ENCODE assay signal across 11 cellular contexts in the genomic region with DNA sequence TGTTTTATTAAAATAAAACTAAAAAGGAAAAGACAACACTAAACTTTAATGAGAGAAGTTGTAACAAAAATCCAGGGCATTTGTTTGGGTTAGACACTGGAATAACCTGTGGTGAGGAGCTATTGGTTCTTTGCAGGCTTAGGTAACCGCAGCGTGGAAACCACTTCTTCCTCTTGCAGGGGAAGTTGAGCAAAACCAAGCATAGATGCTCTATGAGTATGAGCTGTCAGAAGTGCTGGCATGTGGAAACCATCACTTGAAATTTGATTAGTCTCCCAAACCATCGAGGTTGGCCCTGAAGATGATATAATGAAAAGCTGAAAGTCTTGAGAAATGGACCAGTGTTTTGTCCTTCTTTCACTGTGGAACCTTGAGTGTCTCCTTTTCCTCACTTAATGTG.
DNase-seq lines count a peak whose midpoint lies in the region; ATAC-seq and TF ChIP-seq lines count a peak whose summit lies in the region.
"Had no signal": no experiment of that assay in that cellular context is flagged by ENCODE, and none has a peak within 500 bp of the region (broad histone marks: within the 10 kb centered on the region; RNA-seq: fewer than 3 reads in every experiment).

No MANE protein-coding gene starts in this region.

- POLR2A ChIA-PET in WTC11 (lab: Charles Lee) = no interaction called here

- TF ChIP-seq CTCF in WTC11 (IDR thresholded peaks at IDR 0.05) = no peak
- no peak for TF ChIP-seq CTCF in endodermal cell (conservative IDR thresholded peaks at IDR 0.05)

- no peak overlapping the region for H3K27ac ChIP-seq in endodermal cell (ENCODE audit: low read depth, low read length)
- H3K27ac ChIP-seq: right lobe of liver had no signal

- ATAC-seq in HG02885 (IDR thresholded peaks at IDR 0.05; ENCODE audit: poor library complexity, unreplicated experiment) = peak; percentile 77
- ATAC-seq in T-helper 17 cell = peak; percentile 52
- no peak for ATAC-seq in WTC11
- no peak for ATAC-seq in HG03439 (IDR thresholded peaks at IDR 0.05; ENCODE audit: unreplicated experiment)
- ATAC-seq: HCT116, right lobe of liver had no signal

- H3K27me3 Mint-ChIP-seq in T-helper 17 cell (no peaks in the 10 kb centered on the region), WTC11 (ENCODE audit: low read depth) (no peaks in the 10 kb centered on the region), endodermal cell (ENCODE audit: insufficient read depth) (no peaks in the 10 kb centered on the region)
- H3K27me3 Mint-ChIP-seq: memory B cell had no signal

- H3K36me3 Mint-ChIP-seq in T-helper 17 cell (ENCODE audit: low read depth) (no peaks in the 10 kb centered on the region), WTC11 (no peaks in the 10 kb centered on the region), endodermal cell (ENCODE audit: low read depth) (no peaks in the 10 kb centered on the region)
- H3K36me3 Mint-ChIP-seq: memory B cell had no signal

- no peak overlapping the region for H3K9ac ChIP-seq in endodermal cell (ENCODE audit: extremely low read depth, low read length, poor library complexity, severe bottlenecking)

- no peak overlapping the region for H3K4me3 ChIP-seq in endodermal cell (ENCODE audit: low read length)
- H3K4me3 ChIP-seq: right lobe of liver had no signal

- H3K4me1 Mint-ChIP-seq in T-helper 17 cell = no peaks in the 10 kb centered on the region
- H3K4me1 Mint-ChIP-seq in WTC11 = peaks cover 25% of the 10 kb centered on the region
- H3K4me1 Mint-ChIP-seq in endodermal cell = peaks cover 8% of the 10 kb centered on the region
- H3K4me1 Mint-ChIP-seq: memory B cell had no signal

- H3K4me3 Mint-ChIP-seq in T-helper 17 cell (no peak overlapping the region), WTC11 (no peak overlapping the region), endodermal cell (no peak overlapping the region)
- H3K4me3 Mint-ChIP-seq: memory B cell had no signal

- CTCF ChIA-PET in WTC11 (lab: Charles Lee) = no interaction called here

- H3K9me3 Mint-ChIP-seq in WTC11 (no peaks in the 10 kb centered on the region), endodermal cell (no peaks in the 10 kb centered on the region)

- H3K27ac Mint-ChIP-seq in T-helper 17 cell = no peak overlapping the region
- no peak overlapping the region for H3K27ac Mint-ChIP-seq in WTC11
- H3K27ac Mint-ChIP-seq in endodermal cell = no peak overlapping the region
- H3K27ac Mint-ChIP-seq: memory B cell had no signal

- no peaks in the 10 kb centered on the region for H3K36me3 ChIP-seq in endodermal cell (ENCODE audit: control insufficient read depth, insufficient read depth, low read length)
- H3K36me3 ChIP-seq: right lobe of liver had no signal

- 87 to 93% methylated on average over 3 of the region's 3 CpGs for WGBS in endodermal cell (ENCODE audit: insufficient coverage in 1 of 2, insufficient read length in 1 of 2), 2 experiments

- DNase-seq in activated T-cell treated with anti-CD3 and anti-CD28 coated beads for 24 hours (ENCODE audit: low read depth) (peak; percentile 15), T-helper 17 cell (no peak), WTC11 (ENCODE audit: low spot score) (no peak), endodermal cell (no peak)
- no peak for DNase-seq in activated T-cell treated with anti-CD3 and anti-CD28 coated beads, Interleukin-2, amount 50 U/mL, for 1 hour
- DNase-seq in stimulated activated CD8-positive, alpha-beta memory T cell treated with anti-CD3 and anti-CD28 coated beads, Interleukin-15, amount 100 ng/mL, for 48 hours (ENCODE audit: low read depth in 2 of 2) = peak; percentile 14 to 28
- DNase-seq: right lobe of liver had no signal

- H3K27me3 ChIP-seq in endodermal cell (ENCODE audit: control insufficient read depth, insufficient read depth, low read length, poor library complexity, severe bottlenecking) = no peaks in the 10 kb centered on the region
- H3K27me3 ChIP-seq: right lobe of liver had no signal

- H3K4me1 ChIP-seq in endodermal cell (ENCODE audit: control insufficient read depth, insufficient read depth, low read length) = no peaks in the 10 kb centered on the region
- H3K4me1 ChIP-seq: right lobe of liver had no signal

- H3K9me3 ChIP-seq in T-helper 17 cell (ENCODE audit: control insufficient read depth, low read length, poor library complexity, severe bottlenecking) = no peaks in the 10 kb centered on the region
- H3K9me3 ChIP-seq in endodermal cell (ENCODE audit: control insufficient read depth, low read length) = no peaks in the 10 kb centered on the region
- H3K9me3 ChIP-seq: right lobe of liver had no signal

TF ChIP-seq in WTC11, 78 proteins besides CTCF, POLR2A, EP300 and RAD21 (continues in another document):
- TF ChIP-seq, protein P1, sequence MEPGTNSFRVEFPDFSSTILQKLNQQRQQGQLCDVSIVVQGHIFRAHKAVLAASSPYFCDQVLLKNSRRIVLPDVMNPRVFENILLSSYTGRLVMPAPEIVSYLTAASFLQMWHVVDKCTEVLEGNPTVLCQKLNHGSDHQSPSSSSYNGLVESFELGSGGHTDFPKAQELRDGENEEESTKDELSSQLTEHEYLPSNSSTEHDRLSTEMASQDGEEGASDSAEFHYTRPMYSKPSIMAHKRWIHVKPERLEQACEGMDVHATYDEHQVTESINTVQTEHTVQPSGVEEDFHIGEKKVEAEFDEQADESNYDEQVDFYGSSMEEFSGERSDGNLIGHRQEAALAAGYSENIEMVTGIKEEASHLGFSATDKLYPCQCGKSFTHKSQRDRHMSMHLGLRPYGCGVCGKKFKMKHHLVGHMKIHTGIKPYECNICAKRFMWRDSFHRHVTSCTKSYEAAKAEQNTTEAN (CRISPR knock-in tag; IDR thresholded peaks at IDR 0.05) = no peak
- TF ChIP-seq, protein P2, sequence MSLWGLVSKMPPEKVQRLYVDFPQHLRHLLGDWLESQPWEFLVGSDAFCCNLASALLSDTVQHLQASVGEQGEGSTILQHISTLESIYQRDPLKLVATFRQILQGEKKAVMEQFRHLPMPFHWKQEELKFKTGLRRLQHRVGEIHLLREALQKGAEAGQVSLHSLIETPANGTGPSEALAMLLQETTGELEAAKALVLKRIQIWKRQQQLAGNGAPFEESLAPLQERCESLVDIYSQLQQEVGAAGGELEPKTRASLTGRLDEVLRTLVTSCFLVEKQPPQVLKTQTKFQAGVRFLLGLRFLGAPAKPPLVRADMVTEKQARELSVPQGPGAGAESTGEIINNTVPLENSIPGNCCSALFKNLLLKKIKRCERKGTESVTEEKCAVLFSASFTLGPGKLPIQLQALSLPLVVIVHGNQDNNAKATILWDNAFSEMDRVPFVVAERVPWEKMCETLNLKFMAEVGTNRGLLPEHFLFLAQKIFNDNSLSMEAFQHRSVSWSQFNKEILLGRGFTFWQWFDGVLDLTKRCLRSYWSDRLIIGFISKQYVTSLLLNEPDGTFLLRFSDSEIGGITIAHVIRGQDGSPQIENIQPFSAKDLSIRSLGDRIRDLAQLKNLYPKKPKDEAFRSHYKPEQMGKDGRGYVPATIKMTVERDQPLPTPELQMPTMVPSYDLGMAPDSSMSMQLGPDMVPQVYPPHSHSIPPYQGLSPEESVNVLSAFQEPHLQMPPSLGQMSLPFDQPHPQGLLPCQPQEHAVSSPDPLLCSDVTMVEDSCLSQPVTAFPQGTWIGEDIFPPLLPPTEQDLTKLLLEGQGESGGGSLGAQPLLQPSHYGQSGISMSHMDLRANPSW (CRISPR knock-in tag; conservative IDR thresholded peaks at IDR 0.05; ENCODE audit: low read depth) = no peak
- TF ChIP-seq ZBTB21 (CRISPR knock-in tag; IDR thresholded peaks at IDR 0.05; ENCODE audit: borderline replicate concordance) = no peak
- no peak for TF ChIP-seq ZNF423 (CRISPR knock-in tag; IDR thresholded peaks at IDR 0.05)
- no peak for TF ChIP-seq SMAD4 (CRISPR knock-in tag; IDR thresholded peaks at IDR 0.05)
- no peak for TF ChIP-seq CDX4 (CRISPR knock-in tag; IDR thresholded peaks at IDR 0.05; ENCODE audit: borderline replicate concordance)
- no peak for TF ChIP-seq GTF2I (CRISPR knock-in tag; conservative IDR thresholded peaks at IDR 0.05)
- no peak for TF ChIP-seq ZNF138 (CRISPR knock-in tag; conservative IDR thresholded peaks at IDR 0.05)
- no peak for TF ChIP-seq NR3C1 (CRISPR knock-in tag; conservative IDR thresholded peaks at IDR 0.05; ENCODE audit: low read depth)
- TF ChIP-seq CREB1 (CRISPR knock-in tag; IDR thresholded peaks at IDR 0.05) = no peak
- TF ChIP-seq, protein P3, sequence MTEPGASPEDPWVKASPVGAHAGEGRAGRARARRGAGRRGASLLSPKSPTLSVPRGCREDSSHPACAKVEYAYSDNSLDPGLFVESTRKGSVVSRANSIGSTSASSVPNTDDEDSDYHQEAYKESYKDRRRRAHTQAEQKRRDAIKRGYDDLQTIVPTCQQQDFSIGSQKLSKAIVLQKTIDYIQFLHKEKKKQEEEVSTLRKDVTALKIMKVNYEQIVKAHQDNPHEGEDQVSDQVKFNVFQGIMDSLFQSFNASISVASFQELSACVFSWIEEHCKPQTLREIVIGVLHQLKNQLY (CRISPR knock-in tag; IDR thresholded peaks at IDR 0.05) = no peak
- TF ChIP-seq ZNF671 (CRISPR knock-in tag; IDR thresholded peaks at IDR 0.05) = no peak
- no peak for TF ChIP-seq ELF4 (CRISPR knock-in tag; IDR thresholded peaks at IDR 0.05; ENCODE audit: low read depth)

Comparison
In these comparisons a context has a peak if more than half of its experiments do, and no peak if none do; other contexts are left out.
1. DNase-seq: peak in activated T-cell treated with anti-CD3 and anti-CD28 coated beads for 24 hours (single experiment) and stimulated activated CD8-positive, alpha-beta memory T cell treated with anti-CD3 and anti-CD28 coated beads, Interleukin-15, amount 100 ng/mL, for 48 hours (2 of 2); none in activated T-cell treated with anti-CD3 and anti-CD28 coated beads, Interleukin-2, amount 50 U/mL, for 1 hour (single experiment), T-helper 17 cell (0 of 3), WTC11 (single experiment) and endodermal cell (single experiment).
2. ATAC-seq: peak in HG02885 (single experiment) and T-helper 17 cell (single experiment); none in WTC11 (single experiment) and HG03439 (single experiment).